8 cellular contexts compared by ENCODE assay signal in genomic region chr7:87152112-87152896, GRCh38. TPM values are rescaled to one million over a fixed set of nuclear protein-coding genes. Genes with fewer than 3 reads are reported as not detected.
DNase-seq lines count a peak whose midpoint lies in the region; ATAC-seq and TF ChIP-seq lines count a peak whose summit lies in the region.

DMTF1 (plus strand) TSS chr7:87152453; CDS start chr7:87164942, 12,489 bp downstream.

- intact Hi-C loops in activated CD4-positive, alpha-beta T cell treated with anti-CD3 and anti-CD28 coated beads, Interleukin-2, amount 10 ng/mL, durations not matched to agents 24 days and 14 days (cut with micrococcal nuclease): loop anchor here (1.0 to 5.0 kb wide), 6 partner anchors 35 to 725 kb away; partner anchors contain the start of genes CROT, DBF4, ELAPOR2 and RUNDC3B
- intact Hi-C loops in left colon (cut with DNase I, micrococcal nuclease): loop anchor here in 1 of 2 donors (5.0 to 10.0 kb wide), 2 partner anchors 65 to 192 kb away; partner anchors contain the start of genes CROT and TMEM243

- H3K4me3 Mint-ChIP-seq in activated CD4-positive, alpha-beta T cell treated with anti-CD3 and anti-CD28 coated beads, Interleukin-2, amount 10 ng/mL, durations not matched to agents 24 days and 14 days: peak within 1 kb of the TSS; percentile 88

- no peaks in the 10 kb centered on the region for H3K9me3 Mint-ChIP-seq in activated CD4-positive, alpha-beta T cell treated with anti-CD3 and anti-CD28 coated beads, Interleukin-2, amount 10 ng/mL, durations not matched to agents 24 days and 14 days

- DNase-seq in BJ (ENCODE audit: low read depth) (peak; percentile 85), NCI-H526 treated with DMSO at 0.1 percent for 48 hours (lab: John Stamatoyannopoulos, UW) (peak; percentile 97), coronary artery (ENCODE audit: low spot score) (peak; percentile 98), left colon (peak; percentile 94 to 95)
- DNase-seq in activated CD4-positive, alpha-beta T cell treated with anti-CD3 and anti-CD28 coated beads, Interleukin-2, amount 10 ng/mL, durations not matched to agents 24 days and 14 days: peak; percentile 96
- DNase-seq in stimulated activated CD4-positive, alpha-beta T cell treated with anti-CD3 and anti-CD28 coated beads, Interleukin-1b, Interleukin-23, amount 100 ng/mL, for 48 hours: peak; percentile 88

- H3K27me3 ChIP-seq in BJ (ENCODE audit: control insufficient read depth, insufficient read depth, low read length): no peaks in the 10 kb centered on the region

- H3K27me3 Mint-ChIP-seq in activated CD4-positive, alpha-beta T cell treated with anti-CD3 and anti-CD28 coated beads, Interleukin-2, amount 10 ng/mL, durations not matched to agents 24 days and 14 days: no peaks in the 10 kb centered on the region

- no peaks in the 10 kb centered on the region for H3K36me3 ChIP-seq in BJ (ENCODE audit: control insufficient read depth, insufficient read depth, low read length)

- H3K27ac ChIP-seq in coronary artery: peak within 1 kb of the TSS; percentile 92 to 99

- POLR2A ChIA-PET in BJ (lab: Charles Lee): interaction anchor here (0.5 to 1.1 kb wide), 6 partner anchors 12 to 200 kb away, joined by 3 to 23 read pairs (median 6); partner anchors contain the start of gene TMEM243

- CTCF ChIA-PET in BJ (lab: Yijun Ruan, JAX): interaction anchor here (0.7 to 3.4 kb wide), 5 partner anchors 17 to 230 kb away, joined by 3 to 18 read pairs (median 3); no protein-coding TSS in a partner anchor

- H3K4me3 ChIP-seq in BJ (ENCODE audit: low read depth, low read length) (peak within 1 kb of the TSS; percentile 91), coronary artery (peak within 1 kb of the TSS; percentile 76)

- peak within 1 kb of the TSS; percentile 95 for H3K27ac Mint-ChIP-seq in activated CD4-positive, alpha-beta T cell treated with anti-CD3 and anti-CD28 coated beads, Interleukin-2, amount 10 ng/mL, durations not matched to agents 24 days and 14 days

- H3K4me1 Mint-ChIP-seq in activated CD4-positive, alpha-beta T cell treated with anti-CD3 and anti-CD28 coated beads, Interleukin-2, amount 10 ng/mL, durations not matched to agents 24 days and 14 days: peaks cover 27% of the 10 kb centered on the region

- peaks cover 14% of the 10 kb centered on the region for H3K36me3 Mint-ChIP-seq in activated CD4-positive, alpha-beta T cell treated with anti-CD3 and anti-CD28 coated beads, Interleukin-2, amount 10 ng/mL, durations not matched to agents 24 days and 14 days (ENCODE audit: low read depth)

- no peak for TF ChIP-seq CTCF in BJ (IDR thresholded peaks at IDR 0.05; ENCODE audit: insufficient read depth, low read depth, low read length)
- no peak for TF ChIP-seq CTCF in coronary artery (IDR thresholded peaks at IDR 0.05)

- ATAC-seq in GM19324 (IDR thresholded peaks at IDR 0.05; ENCODE audit: low FRiP score, unreplicated experiment) (peak; percentile 92), HG03469 (IDR thresholded peaks at IDR 0.05; ENCODE audit: unreplicated experiment) (peak; percentile 78), left colon (peak; percentile 91)

RNA-seq across cellular contexts. Expression of gene DMTF1, which starts in this region (rescaled TPM):
- 61.1 and 88.1 TPM in 2 replicates for polyA plus RNA-seq in BJ (2011; rRNA removed)
- polyA minus RNA-seq in BJ (2011; rRNA and poly(A)+ RNA removed): 52.3 and 62.0 TPM in 2 replicates
- total RNA-seq in activated CD4-positive, alpha-beta T cell treated with anti-CD3 and anti-CD28 coated beads, Interleukin-2, amount 10 ng/mL, durations not matched to agents 24 days and 14 days: 95.7 and 102 TPM in 2 replicates
- 10 to 100 TPM; 48.8 to 58.8 TPM for total RNA-seq in left colon

Comparison
In these comparisons a context has a peak if more than half of its experiments do, and no peak if none do; other contexts are left out.
1. Peak in every context shown above with its lines: DNase-seq, ATAC-seq, H3K4me3 ChIP-seq and H3K27ac ChIP-seq.